15 cellular contexts compared by ENCODE assay signal in genomic region chr6:106516629-106517028, GRCh38.
DNase-seq lines count a peak whose midpoint lies in the region; ATAC-seq and TF ChIP-seq lines count a peak whose summit lies in the region.
"Had no signal": no experiment of that assay in that cellular context is flagged by ENCODE, and none has a peak within 500 bp of the region (broad histone marks: within the 10 kb centered on the region; RNA-seq: fewer than 3 reads in every experiment).

No MANE protein-coding gene starts in this region.

- H3K27me3 ChIP-seq in SK-N-SH (ENCODE audit: insufficient read depth) = no peaks in the 10 kb centered on the region
- H3K27me3 ChIP-seq in Karpas-422 (ENCODE audit: low read length) = no peaks in the 10 kb centered on the region
- no peaks in the 10 kb centered on the region for H3K27me3 ChIP-seq in naive thymus-derived CD4-positive, alpha-beta T cell (ENCODE audit: control insufficient read depth in 2 of 2, insufficient read depth in 2 of 2, low read length in 2 of 2)
- peaks cover 0 to 7% of the 10 kb centered on the region in 2 donors for H3K27me3 ChIP-seq in right atrium auricular region

- H3K36me3 ChIP-seq in SK-N-SH (replicated peaks in 1 of 2; ENCODE audit: control insufficient read depth in 1 of 2, insufficient read depth in 2 of 2, low read length in 1 of 2) = peaks cover 4 to 8% of the 10 kb centered on the region in 2 experiments
- no peaks in the 10 kb centered on the region for H3K36me3 ChIP-seq in Karpas-422 (ENCODE audit: insufficient read depth, low read length)
- peaks cover 0 to 11% (median 0%) of the 10 kb centered on the region in 3 experiments for H3K36me3 ChIP-seq in naive thymus-derived CD4-positive, alpha-beta T cell (ENCODE audit: control insufficient read depth in 2 of 3, insufficient read depth in 3 of 3, low read length in 3 of 3)
- H3K36me3 ChIP-seq in right atrium auricular region = no peaks in the 10 kb centered on the region
- H3K36me3 ChIP-seq: esophagus muscularis mucosa, thoracic aorta had no signal

- 60% methylated on average over 4 of the region's 4 CpGs for WGBS in SK-N-SH (ENCODE audit: low lambda C conversion rate)

- peak overlapping the region; percentile 40 to 98 (median 87) for H3K27ac Mint-ChIP-seq in naive thymus-derived CD4-positive, alpha-beta T cell
- H3K27ac Mint-ChIP-seq in osteocyte (ENCODE audit: unreplicated experiment) = no peak overlapping the region

- H3K4me2 ChIP-seq in SK-N-SH = peak overlapping the region; percentile 13; the same call in 1 of the 2 replicates
- peak overlapping the region; percentile 74 for H3K4me2 ChIP-seq in Karpas-422 (ENCODE audit: low read depth, low read length, poor library complexity, severe bottlenecking)

- H3F3A ChIP-seq in SK-N-SH (replicated peaks; ENCODE audit: insufficient read depth) = peaks cover 61% of the 10 kb centered on the region

- TF ChIP-seq CTCF in SK-N-SH (IDR thresholded peaks at IDR 0.05) (no peak), VCaP (conservative IDR thresholded peaks at IDR 0.05) (no peak), osteocyte (IDR thresholded peaks at IDR 0.05) (no peak), right atrium auricular region (IDR thresholded peaks at IDR 0.05) (no peak)

- H3K36me3 Mint-ChIP-seq in naive thymus-derived CD4-positive, alpha-beta T cell = peaks cover 0 to 6% (median 0%) of the 10 kb centered on the region in 5 donors
- H3K36me3 Mint-ChIP-seq in osteocyte (ENCODE audit: unreplicated experiment) = no peaks in the 10 kb centered on the region

- peaks cover 5 to 18% of the 10 kb centered on the region in 2 experiments for H3K4me1 ChIP-seq in SK-N-SH (ENCODE audit: control insufficient read depth in 1 of 2, insufficient read depth in 2 of 2, low read depth in 1 of 2, low read length in 1 of 2)
- peaks cover 89% of the 10 kb centered on the region for H3K4me1 ChIP-seq in Karpas-422 (ENCODE audit: low read length)
- H3K4me1 ChIP-seq in naive thymus-derived CD4-positive, alpha-beta T cell (ENCODE audit: control insufficient read depth in 2 of 2, insufficient read depth in 2 of 2, low read length in 2 of 2) = peaks cover 48 to 56% of the 10 kb centered on the region in 2 donors
- peaks cover 0 to 6% of the 10 kb centered on the region in 2 donors for H3K4me1 ChIP-seq in right atrium auricular region

- H4K20me1 ChIP-seq in SK-N-SH (ENCODE audit: insufficient read depth) = no peaks in the 10 kb centered on the region
- H4K20me1 ChIP-seq in Karpas-422 (ENCODE audit: insufficient read depth, low read depth, low read length) = no peaks in the 10 kb centered on the region

- no peak overlapping the region for H3K4me3 ChIP-seq in SK-N-SH (ENCODE audit: low read depth in 2 of 2, low read length in 1 of 2)
- H3K4me3 ChIP-seq in Karpas-422 (ENCODE audit: low read length) = peak overlapping the region; percentile 50; the same call in 1 of the 2 replicates
- H3K4me3 ChIP-seq in naive thymus-derived CD4-positive, alpha-beta T cell (ENCODE audit: low read length) = no peak overlapping the region
- no peak overlapping the region for H3K4me3 ChIP-seq in right atrium auricular region
- H3K4me3 ChIP-seq: esophagus muscularis mucosa, mucosa of descending colon, thoracic aorta had no signal

- H3K9me2 ChIP-seq in SK-N-SH (no peaks in the 10 kb centered on the region), Karpas-422 (replicated peaks; ENCODE audit: insufficient read depth, low read length) (no peaks in the 10 kb centered on the region)

- no peak for TF ChIP-seq RAD21 in SK-N-SH (IDR thresholded peaks at IDR 0.05; ENCODE audit: low read length)

- H3K27me3 Mint-ChIP-seq in naive thymus-derived CD4-positive, alpha-beta T cell = peaks cover 0 to 3% (median 0%) of the 10 kb centered on the region in 5 donors
- H3K27me3 Mint-ChIP-seq in osteocyte (ENCODE audit: unreplicated experiment) = no peaks in the 10 kb centered on the region

- ATAC-seq in SK-N-SH treated with all-trans-retinoic acid at 6 μM for 48 hours = no peak
- no peak for ATAC-seq in naive thymus-derived CD4-positive, alpha-beta T cell
- ATAC-seq: mucosa of descending colon had no signal

- intact Hi-C loops in naive thymus-derived CD4-positive, alpha-beta T cell (cut with micrococcal nuclease) = loop anchor here (10.0 kb wide), 3 partner anchors 598 to 1438 kb away; partner anchors contain the start of genes BEND3 (in 1 of the 2) and SEC63 (in 1 of the 2)

- TF ChIP-seq EP300 in SK-N-SH (IDR thresholded peaks at IDR 0.05; ENCODE audit: borderline replicate concordance in 1 of 2, low read depth in 1 of 2, low read length in 1 of 2) = no peak

- POLR2A ChIA-PET in SK-N-SH (lab: Yijun Ruan, JAX) = no interaction called here
- POLR2A ChIA-PET in naive thymus-derived CD4-positive, alpha-beta T cell (lab: Charles Lee) = interaction anchor here (0.7 to 1.7 kb wide), 3 partner anchors 9 to 27 kb away, joined by 4 to 10 read pairs (median 5); no protein-coding TSS in a partner anchor

- no peaks in the 10 kb centered on the region for H3K9me3 Mint-ChIP-seq in naive thymus-derived CD4-positive, alpha-beta T cell
- H3K9me3 Mint-ChIP-seq in osteocyte (ENCODE audit: unreplicated experiment) = no peaks in the 10 kb centered on the region

- H3K4me3 Mint-ChIP-seq in naive thymus-derived CD4-positive, alpha-beta T cell = peak overlapping the region in 9 of 10 donors; percentile 11 to 96 (median 48)
- H3K4me3 Mint-ChIP-seq in osteocyte (ENCODE audit: unreplicated experiment) = no peak overlapping the region

- H3K27ac ChIP-seq in SK-N-SH (ENCODE audit: low read depth in 2 of 2, low read length in 1 of 2) (peak overlapping the region in 1 of 2 experiments; percentile 57; a peak in 1 of 4 replicates), Karpas-422 (ENCODE audit: low read length) (peak overlapping the region; percentile 96), VCaP (peak overlapping the region; percentile 100), right atrium auricular region (no peak overlapping the region)
- peak overlapping the region; percentile 39 for H3K27ac ChIP-seq in naive thymus-derived CD4-positive, alpha-beta T cell (ENCODE audit: low read depth, low read length)
- H3K27ac ChIP-seq: esophagus muscularis mucosa, thoracic aorta had no signal

- H3K9me3 ChIP-seq in SK-N-SH = no peaks in the 10 kb centered on the region
- no peaks in the 10 kb centered on the region for H3K9me3 ChIP-seq in Karpas-422 (ENCODE audit: low read length)
- no peaks in the 10 kb centered on the region for H3K9me3 ChIP-seq in naive thymus-derived CD4-positive, alpha-beta T cell (ENCODE audit: control insufficient read depth in 2 of 3, low read length in 3 of 3)
- no peaks in the 10 kb centered on the region for H3K9me3 ChIP-seq in right atrium auricular region
- H3K9me3 ChIP-seq: esophagus muscularis mucosa, mucosa of descending colon, thoracic aorta had no signal

- DNase-seq in SK-N-SH (no peak), Karpas-422 (peak; percentile 83), osteocyte (ENCODE audit: extremely low spot score, unreplicated experiment) (no peak), right atrium auricular region (ENCODE audit: low spot score) (no peak), cortex of kidney (lab: John Stamatoyannopoulos, UW) (no peak)
- no peak for DNase-seq in naive thymus-derived CD4-positive, alpha-beta T cell
- DNase-seq: central memory CD4-positive, alpha-beta T cell; EL; mucosa of descending colon; NCI-H1105 treated with DMSO at 0.1 percent for 48 hours; NCI-H69 had no signal

- H2AFZ ChIP-seq in SK-N-SH (ENCODE audit: low read depth) (no peak overlapping the region), Karpas-422 (ENCODE audit: low read length) (no peak overlapping the region)

- CTCF ChIA-PET in SK-N-SH (lab: Yijun Ruan, JAX) = interaction anchor here (1.7 kb wide), 1 partner anchor 50 kb away, joined by 4 read pairs; no protein-coding TSS in a partner anchor
- CTCF ChIA-PET in naive thymus-derived CD4-positive, alpha-beta T cell (lab: Charles Lee) = interaction anchor here (0.6 to 1.4 kb wide), 4 partner anchors 23 to 1745 kb away, joined by 3 to 4 read pairs (median 3); no protein-coding TSS in a partner anchor

- H3K79me2 ChIP-seq in SK-N-SH (ENCODE audit: insufficient read depth) = peaks cover 76% of the 10 kb centered on the region
- H3K79me2 ChIP-seq in Karpas-422 (ENCODE audit: low read length) = peaks cover 72% of the 10 kb centered on the region

- peaks cover 39 to 73% (median 64%) of the 10 kb centered on the region in 7 donors for H3K4me1 Mint-ChIP-seq in naive thymus-derived CD4-positive, alpha-beta T cell
- H3K4me1 Mint-ChIP-seq in osteocyte (ENCODE audit: unreplicated experiment) = peaks cover 28% of the 10 kb centered on the region

- H3K9ac ChIP-seq in SK-N-SH (no peak overlapping the region), Karpas-422 (ENCODE audit: low read length) (peak overlapping the region; percentile 60)

TF ChIP-seq in SK-N-SH, 30 proteins besides CTCF, POLR2A, EP300 and RAD21 (continues in another document):
- TF ChIP-seq MEF2A (IDR thresholded peaks at IDR 0.05; ENCODE audit: borderline replicate concordance, low read depth) (no peak), FOSL2 (IDR thresholded peaks at IDR 0.05; ENCODE audit: borderline replicate concordance, low read depth) (no peak), NFIC (IDR thresholded peaks at IDR 0.05; ENCODE audit: borderline replicate concordance) (no peak), RFX5 (IDR thresholded peaks at IDR 0.05; ENCODE audit: low read length) (no peak)

TF ChIP-seq in SK-N-SH treated with all-trans-retinoic acid at 6 μM for 48 hours, 23 proteins besides CTCF, POLR2A, EP300 and RAD21:
- TF ChIP-seq ZNF565 (CRISPR knock-in tag; conservative IDR thresholded peaks at IDR 0.05; ENCODE audit: low read depth) (no peak), ISL1 (CRISPR knock-in tag; IDR thresholded peaks at IDR 0.05) (no peak), ESRRG (CRISPR knock-in tag; IDR thresholded peaks at IDR 0.05) (no peak), PATZ1 (CRISPR knock-in tag; IDR thresholded peaks at IDR 0.05; ENCODE audit: borderline replicate concordance) (no peak), ZNF8 (CRISPR knock-in tag; IDR thresholded peaks at IDR 0.05) (no peak), RARB (CRISPR knock-in tag; IDR thresholded peaks at IDR 0.05) (no peak)

Comparison
In these comparisons a context has a peak if more than half of its experiments do, and no peak if none do; other contexts are left out.
1. H3K27ac ChIP-seq: peak in Karpas-422 (single experiment), VCaP (single experiment) and naive thymus-derived CD4-positive, alpha-beta T cell (single experiment); none in right atrium auricular region (0 of 2).